ENCODE assay signal across 21 cellular contexts in the genomic region with DNA sequence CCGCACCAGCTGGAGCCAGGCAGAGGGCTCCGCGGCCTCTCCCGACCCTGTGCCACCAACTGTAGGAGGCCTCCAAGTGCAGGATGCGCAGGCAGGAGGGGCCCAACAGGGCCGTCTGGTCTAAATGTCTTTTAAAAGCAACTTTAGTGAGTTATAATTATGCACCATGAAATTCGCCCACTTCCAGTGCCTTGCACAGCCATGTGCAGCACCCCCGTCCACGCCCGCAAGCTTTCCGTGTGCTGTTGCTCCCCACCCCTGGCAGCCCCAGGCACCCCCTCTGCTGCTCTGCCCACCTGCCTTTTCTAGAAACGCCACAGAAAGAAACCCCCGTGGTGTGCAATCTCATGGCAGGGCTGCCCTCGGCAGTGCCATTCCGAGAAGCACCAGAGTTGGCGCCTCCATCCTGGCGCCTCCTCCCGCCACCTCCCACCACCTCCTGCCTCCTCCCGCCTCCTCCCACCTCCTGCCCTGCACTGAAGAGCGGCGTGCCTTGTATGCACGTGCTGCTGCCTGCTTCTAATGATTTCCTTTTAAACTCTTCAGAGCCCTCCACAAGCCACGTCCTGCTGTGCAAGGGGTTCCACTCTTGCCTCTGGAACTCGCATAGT. TPM values are rescaled to one million over a fixed set of nuclear protein-coding genes. Genes with fewer than 3 reads are reported as not detected.
DNase-seq lines count a peak whose midpoint lies in the region; ATAC-seq and TF ChIP-seq lines count a peak whose summit lies in the region.
"Had no signal": no experiment of that assay in that cellular context is flagged by ENCODE, and none has a peak within 500 bp of the region (broad histone marks: within the 10 kb centered on the region; RNA-seq: fewer than 3 reads in every experiment).

No MANE protein-coding gene starts in this region.

- H3K36me3 Mint-ChIP-seq in activated CD4-positive, alpha-beta T cell treated with anti-CD3 and anti-CD28 coated beads, Interleukin-2, amount 10 ng/mL, durations not matched to agents 7 days and 5 days (ENCODE audit: low read depth), result no peaks in the 10 kb centered on the region
- H3K36me3 Mint-ChIP-seq in neural crest cell (ENCODE audit: low read depth) (no peaks in the 10 kb centered on the region), MCF 10A (ENCODE audit: insufficient read depth, unreplicated experiment) (no peaks in the 10 kb centered on the region)

- no peak overlapping the region for H3K4me3 Mint-ChIP-seq in activated CD4-positive, alpha-beta T cell treated with anti-CD3 and anti-CD28 coated beads, Interleukin-2, amount 10 ng/mL, durations not matched to agents 7 days and 5 days
- no peak overlapping the region for H3K4me3 Mint-ChIP-seq in neural crest cell
- no peak overlapping the region for H3K4me3 Mint-ChIP-seq in MCF 10A (ENCODE audit: unreplicated experiment)
- H3K4me3 Mint-ChIP-seq: activated CD4-positive, alpha-beta T cell treated with anti-CD3 and anti-CD28 coated beads, Interleukin-2, amount 10 ng/mL, durations not matched to agents 24 days and 14 days had no signal

- ATAC-seq in RWPE2 (ENCODE audit: low read depth) (peak; percentile 47; the same call in 2 of the 3 replicates), HG03159 (IDR thresholded peaks at IDR 0.05; ENCODE audit: unreplicated experiment) (no peak)
- ATAC-seq: GM12878, pancreas had no signal

- CTCF ChIA-PET in activated CD4-positive, alpha-beta T cell treated with anti-CD3 and anti-CD28 coated beads, Interleukin-2, amount 10 ng/mL, durations not matched to agents 7 days and 5 days (lab: Charles Lee), result no interaction called here
- CTCF ChIA-PET in HEK293T (lab: Yijun Ruan, JAX), result no interaction called here
- CTCF ChIA-PET in MCF 10A (lab: Yijun Ruan, JAX), result no interaction called here

- peaks cover 10% of the 10 kb centered on the region for H3K9me3 Mint-ChIP-seq in activated CD4-positive, alpha-beta T cell treated with anti-CD3 and anti-CD28 coated beads, Interleukin-2, amount 10 ng/mL, durations not matched to agents 7 days and 5 days
- H3K9me3 Mint-ChIP-seq in neural crest cell, result peaks cover 6% of the 10 kb centered on the region
- no peaks in the 10 kb centered on the region for H3K9me3 Mint-ChIP-seq in MCF 10A (ENCODE audit: unreplicated experiment)
- H3K9me3 Mint-ChIP-seq: activated CD4-positive, alpha-beta T cell treated with anti-CD3 and anti-CD28 coated beads, Interleukin-2, amount 10 ng/mL, durations not matched to agents 24 days and 14 days had no signal

- no peaks in the 10 kb centered on the region for H3K4me1 ChIP-seq in RWPE2 (ENCODE audit: insufficient read depth, poor library complexity, severe bottlenecking)
- H3K4me1 ChIP-seq: Caco-2, pancreas, uterus had no signal

- no peaks in the 10 kb centered on the region for H3K4me1 Mint-ChIP-seq in activated CD4-positive, alpha-beta T cell treated with anti-CD3 and anti-CD28 coated beads, Interleukin-2, amount 10 ng/mL, durations not matched to agents 7 days and 5 days
- H3K4me1 Mint-ChIP-seq in neural crest cell, result no peaks in the 10 kb centered on the region
- H3K4me1 Mint-ChIP-seq in MCF 10A (ENCODE audit: insufficient read depth, unreplicated experiment), result no peaks in the 10 kb centered on the region
- H3K4me1 Mint-ChIP-seq: activated CD4-positive, alpha-beta T cell treated with anti-CD3 and anti-CD28 coated beads, Interleukin-2, amount 10 ng/mL, durations not matched to agents 24 days and 14 days had no signal

- DNase-seq in activated CD4-positive, alpha-beta T cell treated with anti-CD3 and anti-CD28 coated beads, Interleukin-2, amount 10 ng/mL, durations not matched to agents 7 days and 5 days, result no peak
- DNase-seq in activated CD4-positive, alpha-beta T cell treated with anti-CD3 and anti-CD28 coated beads, Interleukin-2, amount 50 U/mL, for 4 hours, result no peak
- DNase-seq in HEK293T (ENCODE audit: extremely low spot score), result no peak
- no peak for DNase-seq in RWPE2 (ENCODE audit: low spot score)
- no peak for DNase-seq in neural crest cell (ENCODE audit: low read depth, low spot score)
- DNase-seq in MCF 10A (ENCODE audit: unreplicated experiment), result no peak
- no peak for DNase-seq in NOMO-1 (lab: John Stamatoyannopoulos, UW; ENCODE audit: unreplicated experiment in 2 of 2)
- DNase-seq: activated CD4-positive, alpha-beta T cell treated with anti-CD3 and anti-CD28 coated beads, Interleukin-2, amount 10 ng/mL, durations not matched to agents 24 days and 14 days; activated T-cell treated with anti-CD3 and anti-CD28 coated beads, Interleukin-2, amount 50 U/mL, for 48 hours; Caco-2; cortex of kidney; GDM1; OCI-M1; T1000; uterus had no signal

- H3K27me3 ChIP-seq in RWPE2 (ENCODE audit: insufficient read depth, poor library complexity, severe bottlenecking), result no peaks in the 10 kb centered on the region
- H3K27me3 ChIP-seq: pancreas, uterus had no signal

- peak overlapping the region; percentile 25 for H3K27ac Mint-ChIP-seq in activated CD4-positive, alpha-beta T cell treated with anti-CD3 and anti-CD28 coated beads, Interleukin-2, amount 10 ng/mL, durations not matched to agents 7 days and 5 days
- peak overlapping the region; percentile 93 for H3K27ac Mint-ChIP-seq in neural crest cell (ENCODE audit: unreplicated experiment)
- no peak overlapping the region for H3K27ac Mint-ChIP-seq in MCF 10A (ENCODE audit: low read depth, unreplicated experiment)
- H3K27ac Mint-ChIP-seq: activated CD4-positive, alpha-beta T cell treated with anti-CD3 and anti-CD28 coated beads, Interleukin-2, amount 10 ng/mL, durations not matched to agents 24 days and 14 days had no signal

- no peaks in the 10 kb centered on the region for H3K36me3 ChIP-seq in RWPE2 (ENCODE audit: low read depth)
- H3K36me3 ChIP-seq: pancreas, uterus had no signal

- no peak overlapping the region for H3K4me3 ChIP-seq in RWPE2 (ENCODE audit: severe bottlenecking)
- H3K4me3 ChIP-seq: GM12878, pancreas, uterus had no signal

- TF ChIP-seq CTCF in RWPE2 (IDR thresholded peaks at IDR 0.05; ENCODE audit: poor library complexity, severe bottlenecking) (no peak), neural crest cell (conservative IDR thresholded peaks at IDR 0.05) (no peak), MCF 10A (IDR thresholded peaks at IDR 0.05; ENCODE audit: unreplicated experiment) (no peak)

- POLR2A ChIA-PET in activated CD4-positive, alpha-beta T cell treated with anti-CD3 and anti-CD28 coated beads, Interleukin-2, amount 10 ng/mL, durations not matched to agents 7 days and 5 days (lab: Charles Lee), result no interaction called here
- POLR2A ChIA-PET in HEK293T (lab: Yijun Ruan, JAX) (no interaction called here), MCF 10A (lab: Yijun Ruan, JAX) (no interaction called here)

- intact Hi-C loops in MCF 10A (cut with micrococcal nuclease), result no loop called here

- peaks cover 2% of the 10 kb centered on the region for H3K27me3 Mint-ChIP-seq in activated CD4-positive, alpha-beta T cell treated with anti-CD3 and anti-CD28 coated beads, Interleukin-2, amount 10 ng/mL, durations not matched to agents 7 days and 5 days
- no peaks in the 10 kb centered on the region for H3K27me3 Mint-ChIP-seq in neural crest cell (ENCODE audit: low read depth)
- H3K27me3 Mint-ChIP-seq in MCF 10A (ENCODE audit: insufficient read depth, unreplicated experiment), result no peaks in the 10 kb centered on the region
- H3K27me3 Mint-ChIP-seq: activated CD4-positive, alpha-beta T cell treated with anti-CD3 and anti-CD28 coated beads, Interleukin-2, amount 10 ng/mL, durations not matched to agents 24 days and 14 days had no signal

- H3K27ac ChIP-seq in RWPE2 (ENCODE audit: poor library complexity, severe bottlenecking), result no peak overlapping the region
- H3K27ac ChIP-seq: pancreas, uterus had no signal

- no peaks in the 10 kb centered on the region for H3K9me3 ChIP-seq in RWPE2 (ENCODE audit: severe bottlenecking)
- H3K9me3 ChIP-seq: Caco-2, pancreas, uterus had no signal

- no TSS peak for BruUV-seq in MCF 10A (replicated peaks; lab: Mats Ljungman, UMichigan)

TF ChIP-seq in HEK293T, 16 proteins besides CTCF, POLR2A, EP300 and RAD21:
- TF ChIP-seq L3MBTL2 (conservative IDR thresholded peaks at IDR 0.05) (peak; percentile 23; the same call in 1 of the 2 replicates), HDGF (IDR thresholded peaks at IDR 0.05; ENCODE audit: borderline replicate concordance) (no peak)
TF ChIP-seq in HEK293T: peak in this region for 1.

RNA-seq across cellular contexts. Expression of a gene that starts 7.5 kb away (rescaled TPM):
- not detected for total RNA-seq in activated CD4-positive, alpha-beta T cell treated with anti-CD3 and anti-CD28 coated beads, Interleukin-2, amount 10 ng/mL, durations not matched to agents 7 days and 5 days
- total RNA-seq in neural crest cell (not detected in 2 replicates), MCF 10A (2022) (not detected in 2 replicates)
- total RNA-seq: activated CD4-positive, alpha-beta T cell treated with anti-CD3 and anti-CD28 coated beads, Interleukin-2, amount 10 ng/mL, durations not matched to agents 24 days and 14 days; Caco-2; endothelial cell of umbilical vein; fibroblast of villous mesenchyme; GM12878; liver; pancreas; uterus had no signal

RNA-seq across cellular contexts. Expression of a gene that starts 16.3 kb away (rescaled TPM):
- total RNA-seq in activated CD4-positive, alpha-beta T cell treated with anti-CD3 and anti-CD28 coated beads, Interleukin-2, amount 10 ng/mL, durations not matched to agents 7 days and 5 days, result not detected
- total RNA-seq in neural crest cell (not detected in 2 replicates), MCF 10A (2022) (not detected in 2 replicates)
- total RNA-seq: activated CD4-positive, alpha-beta T cell treated with anti-CD3 and anti-CD28 coated beads, Interleukin-2, amount 10 ng/mL, durations not matched to agents 24 days and 14 days; endothelial cell of umbilical vein; fibroblast of villous mesenchyme had no signal
